19 cellular contexts compared by ENCODE assay signal in the genomic region with DNA sequence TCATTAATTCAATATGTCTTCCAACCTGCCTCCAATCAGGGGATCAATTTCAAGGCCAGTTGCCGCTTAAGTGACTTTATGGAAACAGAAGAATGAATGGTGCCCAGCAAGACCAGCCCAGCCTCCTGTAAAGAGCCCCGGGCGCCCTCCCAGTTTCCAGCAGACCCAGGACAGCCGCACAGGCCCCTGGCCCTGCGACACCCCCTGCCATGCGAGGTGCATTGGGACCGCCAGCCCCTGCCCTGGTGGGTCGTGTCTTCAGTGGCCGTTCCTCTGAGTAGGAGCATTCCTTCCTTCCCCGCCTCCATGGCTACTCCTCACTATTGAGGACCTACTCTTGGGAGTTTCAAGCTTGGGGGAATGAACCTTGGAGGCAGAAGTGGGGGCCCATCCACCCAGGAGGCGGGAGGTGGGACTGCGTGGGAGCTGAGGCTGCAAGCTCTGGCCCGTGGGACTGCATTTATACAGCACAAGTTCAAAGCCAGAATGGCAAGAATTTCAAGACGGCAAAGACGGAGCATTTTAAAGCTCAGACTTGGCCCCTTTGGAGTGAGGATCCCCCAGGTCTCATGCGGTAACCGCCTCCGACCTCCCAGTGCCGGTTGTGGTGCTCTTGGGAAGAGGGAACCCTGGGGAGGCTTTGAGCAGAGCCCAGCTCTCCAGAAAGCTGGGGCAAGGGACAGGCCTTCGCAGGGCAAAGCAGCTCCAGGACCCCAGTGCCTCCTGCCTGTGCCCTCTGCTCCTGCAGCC.
DNase-seq lines count a peak whose midpoint lies in the region; ATAC-seq and TF ChIP-seq lines count a peak whose summit lies in the region.
"Had no signal": no experiment of that assay in that cellular context is flagged by ENCODE, and none has a peak within 500 bp of the region (broad histone marks: within the 10 kb centered on the region; RNA-seq: fewer than 3 reads in every experiment).

No MANE protein-coding gene starts in this region.

- ATAC-seq in Right ventricle myocardium inferior (no peak), left cardiac atrium (no peak), lower lobe of right lung (no peak), SK-N-SH treated with all-trans-retinoic acid at 6 μM for 48 hours (no peak), HG03045 (IDR thresholded peaks at IDR 0.05; ENCODE audit: unreplicated experiment) (no peak)
- ATAC-seq: HCT116 had no signal

- H3K4me1 ChIP-seq in lower lobe of right lung: no peaks in the 10 kb centered on the region
- H3K4me1 ChIP-seq: Peyer's patch had no signal

- H3K9me3 Mint-ChIP-seq in chondrocyte (ENCODE audit: low read depth): peaks cover 14% of the 10 kb centered on the region

- H3K27ac ChIP-seq in lower lobe of right lung: no peak overlapping the region
- peak overlapping the region; percentile 81 for H3K27ac ChIP-seq in substantia nigra (ENCODE audit: low read depth, low read length, poor library complexity, severe bottlenecking)
- H3K27ac ChIP-seq: C4-2B, Peyer's patch had no signal

- H3K36me3 ChIP-seq in lower lobe of right lung: no peaks in the 10 kb centered on the region
- H3K36me3 ChIP-seq: Peyer's patch had no signal

- DNase-seq in Right ventricle myocardium inferior (ENCODE audit: missing footprints): peak; percentile 53
- no peak for DNase-seq in left cardiac atrium
- DNase-seq in chondrocyte (ENCODE audit: low spot score): peak; percentile 85
- peak; percentile 35 for DNase-seq in lower lobe of right lung
- no peak for DNase-seq in substantia nigra (lab: John Stamatoyannopoulos, UW)
- DNase-seq in NCI-H2029 treated with DMSO at 0.1 percent for 48 hours (lab: John Stamatoyannopoulos, UW): no peak
- DNase-seq: 8988T, DMS53, GDM1, GOT3, NCI-H1694 treated with DMSO at 0.1 percent for 48 hours, NCI-H446, NCI-H526 had no signal

- no peaks in the 10 kb centered on the region for H3K27me3 Mint-ChIP-seq in chondrocyte (ENCODE audit: low read depth)

- peaks cover 47% of the 10 kb centered on the region for H3K27me3 ChIP-seq in lower lobe of right lung (ENCODE audit: low read depth)
- H3K27me3 ChIP-seq: Peyer's patch had no signal

- H3K27ac Mint-ChIP-seq in chondrocyte (ENCODE audit: unreplicated experiment): no peak overlapping the region
- H3K27ac Mint-ChIP-seq: IgD-negative memory B cell had no signal

- H3K9me3 ChIP-seq in lower lobe of right lung: peaks cover 3% of the 10 kb centered on the region

- H3K4me1 Mint-ChIP-seq in chondrocyte (ENCODE audit: low read depth): no peaks in the 10 kb centered on the region

- intact Hi-C loops in Right ventricle myocardium inferior (cut with DNase I) (no loop called here), left cardiac atrium (cut with DNase I) (no loop called here), lower lobe of right lung (cut with DNase I) (no loop called here)

- TF ChIP-seq CTCF in chondrocyte (IDR thresholded peaks at IDR 0.05) (no peak), lower lobe of right lung (IDR thresholded peaks at IDR 0.05) (no peak)

- no peaks in the 10 kb centered on the region for H3K36me3 Mint-ChIP-seq in chondrocyte (ENCODE audit: low read depth)
- H3K36me3 Mint-ChIP-seq: IgD-negative memory B cell had no signal

- H3K4me3 Mint-ChIP-seq in chondrocyte (ENCODE audit: unreplicated experiment): no peak overlapping the region
- H3K4me3 Mint-ChIP-seq: IgD-negative memory B cell had no signal

- no peak overlapping the region for H3K4me3 ChIP-seq in lower lobe of right lung
- H3K4me3 ChIP-seq: Peyer's patch had no signal

TF ChIP-seq in SK-N-SH treated with all-trans-retinoic acid at 6 μM for 48 hours, 23 proteins besides CTCF, POLR2A, EP300 and RAD21:
- TF ChIP-seq PPARA (CRISPR knock-in tag; IDR thresholded peaks at IDR 0.05; ENCODE audit: borderline replicate concordance): no peak
- TF ChIP-seq ISL1 (CRISPR knock-in tag; IDR thresholded peaks at IDR 0.05): no peak
- no peak for TF ChIP-seq ZC3H10 (CRISPR knock-in tag; IDR thresholded peaks at IDR 0.05)
- TF ChIP-seq, protein P1, sequence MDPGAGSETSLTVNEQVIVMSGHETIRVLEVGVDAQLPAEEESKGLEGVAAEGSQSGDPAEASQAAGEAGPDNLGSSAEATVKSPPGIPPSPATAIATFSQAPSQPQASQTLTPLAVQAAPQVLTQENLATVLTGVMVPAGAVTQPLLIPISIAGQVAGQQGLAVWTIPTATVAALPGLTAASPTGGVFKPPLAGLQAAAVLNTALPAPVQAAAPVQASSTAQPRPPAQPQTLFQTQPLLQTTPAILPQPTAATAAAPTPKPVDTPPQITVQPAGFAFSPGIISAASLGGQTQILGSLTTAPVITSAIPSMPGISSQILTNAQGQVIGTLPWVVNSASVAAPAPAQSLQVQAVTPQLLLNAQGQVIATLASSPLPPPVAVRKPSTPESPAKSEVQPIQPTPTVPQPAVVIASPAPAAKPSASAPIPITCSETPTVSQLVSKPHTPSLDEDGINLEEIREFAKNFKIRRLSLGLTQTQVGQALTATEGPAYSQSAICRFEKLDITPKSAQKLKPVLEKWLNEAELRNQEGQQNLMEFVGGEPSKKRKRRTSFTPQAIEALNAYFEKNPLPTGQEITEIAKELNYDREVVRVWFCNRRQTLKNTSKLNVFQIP (CRISPR knock-in tag; IDR thresholded peaks at IDR 0.05; ENCODE audit: borderline replicate concordance, low read depth): no peak
- no peak for TF ChIP-seq GLIS3 (CRISPR knock-in tag; IDR thresholded peaks at IDR 0.05)
- no peak for TF ChIP-seq CSDC2 (CRISPR knock-in tag; IDR thresholded peaks at IDR 0.05)
TF ChIP-seq in SK-N-SH treated with all-trans-retinoic acid at 6 μM for 48 hours: peak in this region for 0.

Comparison
In these comparisons a context has a peak if more than half of its experiments do, and no peak if none do; other contexts are left out.
1. DNase-seq: peak in Right ventricle myocardium inferior (single experiment), chondrocyte (single experiment) and lower lobe of right lung (single experiment); none in left cardiac atrium (single experiment), substantia nigra (0 of 49) and NCI-H2029 treated with DMSO at 0.1 percent for 48 hours (single experiment).